ENCODE assay signal across 8 cellular contexts in genomic region chr9:5886114-5886939, GRCh38. TPM values are rescaled to one million over a fixed set of nuclear protein-coding genes. Genes with fewer than 3 reads are reported as not detected.
DNase-seq lines count a peak whose midpoint lies in the region; ATAC-seq, FAIRE-seq and TF ChIP-seq lines count a peak whose summit lies in the region.

No MANE protein-coding gene starts in this region.

- CTCF ChIA-PET in H1 (lab: Charles Lee; ENCODE audit: partially characterized antibody), result interaction anchor here (0.6 to 6.2 kb wide), 53 partner anchors 9 to 529 kb away, joined by 3 to 120 read pairs (median 4); partner anchors contain the start of genes ERMP1 and RANBP6

- POLR2A ChIA-PET in H1 (lab: Charles Lee; ENCODE audit: partially characterized antibody), result interaction anchor here (1.1 to 1.2 kb wide), 3 partner anchors 9 to 133 kb away, joined by 3 read pairs; no protein-coding TSS in a partner anchor

- no peak overlapping the region for H3K27ac ChIP-seq in H1 (ENCODE audit: low read depth, low read length)

- peak; percentile 69 for DNase-seq in COLO829 (ENCODE audit: low spot score)
- peak; percentile 85 for DNase-seq in NCI-H774 (lab: John Stamatoyannopoulos, UW)
- peak; percentile 92 for DNase-seq in activated CD8-positive, alpha-beta memory T cell treated with anti-CD3 and anti-CD28 coated beads for 24 hours
- DNase-seq in H1 (ENCODE audit: low read depth in 1 of 2, low spot score in 2 of 2), result peak; percentile 79 to 94
- DNase-seq in myocyte (ENCODE audit: low read depth), result peak; percentile 68
- peak; percentile 74 for DNase-seq in stimulated activated CD8-positive, alpha-beta memory T cell treated with anti-CD3 and anti-CD28 coated beads, Interleukin-7, amount 100 ng/mL, for 24 hours (ENCODE audit: low read depth)

- no peak overlapping the region for H3K56ac ChIP-seq in H1 (replicated peaks; ENCODE audit: insufficient read length, low read depth, low read length)

- H2BK20ac ChIP-seq in H1 (ENCODE audit: low read length), result no peak overlapping the region

- H3K23ac ChIP-seq in H1 (ENCODE audit: insufficient read length), result no peak overlapping the region

- no peaks in the 10 kb centered on the region for H3K4me1 ChIP-seq in H1 (replicated peaks in 1 of 4; ENCODE audit: control insufficient read depth in 3 of 4, insufficient read depth in 4 of 4, low read length in 3 of 4)

- no peak for TF ChIP-seq EP300 in H1 (IDR thresholded peaks at IDR 0.05; ENCODE audit: borderline replicate concordance in 1 of 2, low read depth in 2 of 2, low read length in 2 of 2)

- peak overlapping the region; percentile 96 for H2AFZ ChIP-seq in H1 (ENCODE audit: low read length)

- H3K79me1 ChIP-seq in H1 (ENCODE audit: low read depth, low read length), result no peaks in the 10 kb centered on the region

- H2BK120ac ChIP-seq in H1 (replicated peaks; ENCODE audit: low read depth, low read length), result no peak overlapping the region

- no peaks in the 10 kb centered on the region for H3K23me2 ChIP-seq in H1 (ENCODE audit: low read depth, low read length)

- H3K4me2 ChIP-seq in H1 (ENCODE audit: insufficient read depth in 1 of 2, low read depth in 2 of 2, low read length in 2 of 2), result no peak overlapping the region

- no peaks in the 10 kb centered on the region for H3K9me3 ChIP-seq in H1 (ENCODE audit: insufficient read depth in 2 of 2, low read depth in 1 of 2, low read length in 1 of 2)

- no peak for TF ChIP-seq POLR2A in H1 (IDR thresholded peaks at IDR 0.05; ENCODE audit: control extremely low read depth in 1 of 2, low read depth in 2 of 2, low read length in 2 of 2)

- no peaks in the 10 kb centered on the region for H4K20me1 ChIP-seq in H1 (replicated peaks in 1 of 2; ENCODE audit: control insufficient read depth in 1 of 2, insufficient read depth in 2 of 2, low read length in 2 of 2)

- no peaks in the 10 kb centered on the region for H3K27me3 ChIP-seq in H1 (replicated peaks in 1 of 4; ENCODE audit: control insufficient read depth in 3 of 4, extremely low read depth in 1 of 4, insufficient read depth in 3 of 4, low read length in 3 of 4)

- ATAC-seq in GM19395 (IDR thresholded peaks at IDR 0.05; ENCODE audit: unreplicated experiment) (peak; percentile 99), HG03460 (IDR thresholded peaks at IDR 0.05; ENCODE audit: unreplicated experiment) (peak; percentile 93)

- H4K5ac ChIP-seq in H1 (ENCODE audit: insufficient read length, low read depth, low read length), result no peak overlapping the region

- H3K79me2 ChIP-seq in H1 (ENCODE audit: control insufficient read depth in 1 of 2, insufficient read depth in 2 of 2, low read length in 2 of 2), result no peaks in the 10 kb centered on the region

- WGBS in H1 (ENCODE audit: extremely low coverage in 1 of 2, insufficient coverage in 1 of 2, insufficient read length in 1 of 2, insufficient replicate concordance in 2 of 2, low coverage in 1 of 2, low lambda C conversion rate in 2 of 2, missing lambda C conversion rate in 1 of 2), 2 experiments, result 64% methylated on average over 8 of the region's 8 CpGs; no CpG with 5 or more reads in 1 of the 2 experiments

- peak overlapping the region; percentile 20; the same call in 1 of the 2 replicates for H2BK12ac ChIP-seq in H1 (ENCODE audit: low read depth, low read length)

- H4K8ac ChIP-seq in H1 (ENCODE audit: extremely low read depth, insufficient read depth, low read length), result 0 out of 2 replicates have a peak overlapping the region, but pooled peaks have one; percentile 46

- no peak for FAIRE-seq in H1 (lab: Jason Lieb, UNC)

- no peak overlapping the region for H2BK15ac ChIP-seq in H1 (ENCODE audit: low read length)

- peak; percentile 96 to 97 for TF ChIP-seq RAD21 in H1 (IDR thresholded peaks at IDR 0.05 in 1 of 2, conservative IDR thresholded peaks at IDR 0.05 in 1 of 2; ENCODE audit: low read depth in 2 of 2, low read length in 2 of 2)

- no peak overlapping the region for H2BK5ac ChIP-seq in H1 (ENCODE audit: low read depth, low read length)

- H2AK5ac ChIP-seq in H1 (ENCODE audit: low read depth, low read length), result no peak overlapping the region

- H3K9ac ChIP-seq in H1 (replicated peaks in 1 of 4; ENCODE audit: extremely low read depth in 1 of 4, low read depth in 3 of 4, low read length in 3 of 4), result no peak overlapping the region

- no peak overlapping the region for H3K4me3 ChIP-seq in H1 (ENCODE audit: extremely low read depth in 1 of 4, insufficient read depth in 2 of 4, low read depth in 3 of 4, low read length in 4 of 4)

- no peak overlapping the region for H3K4ac ChIP-seq in H1 (replicated peaks; ENCODE audit: insufficient read length, low read depth, low read length)

- no peak overlapping the region for H3K14ac ChIP-seq in H1 (ENCODE audit: insufficient read length)

- TF ChIP-seq CTCF in H1 (IDR thresholded peaks at IDR 0.05; ENCODE audit: control extremely low read depth in 1 of 3, insufficient read depth in 1 of 3, low read depth in 1 of 3, low read length in 3 of 3), result peak; percentile 95 to 98 (median 98)

- H3K36me3 ChIP-seq in H1 (ENCODE audit: control insufficient read depth in 2 of 4, insufficient read depth in 4 of 4, low read length in 3 of 4), result no peaks in the 10 kb centered on the region

- no peak overlapping the region for H4K91ac ChIP-seq in H1 (replicated peaks; ENCODE audit: insufficient read length, low read length)

- H3K18ac ChIP-seq in H1 (ENCODE audit: extremely low read depth, low read length), result 0 out of 2 replicates have a peak overlapping the region, but pooled peaks have one; percentile 5

TF ChIP-seq in H1, 55 proteins besides CTCF, POLR2A, EP300 and RAD21:
- TF ChIP-seq CHD2 (IDR thresholded peaks at IDR 0.05; ENCODE audit: low read length) (0 out of 2 replicates have a peak, but pooled peaks have one; percentile 19), E2F6 (IDR thresholded peaks at IDR 0.05) (peak; percentile 91), KDM1A (IDR thresholded peaks at IDR 0.05; ENCODE audit: borderline replicate concordance, low read length) (no peak; the same call in 1 of the 2 replicates), TEAD4 (IDR thresholded peaks at IDR 0.05; ENCODE audit: low read depth, low read length) (no peak), BACH1 (IDR thresholded peaks at IDR 0.05; ENCODE audit: low read length) (peak; percentile 68; the same call in 1 of the 2 replicates), JUND (IDR thresholded peaks at IDR 0.05; ENCODE audit: low read length) (peak; percentile 65), CREB1 (IDR thresholded peaks at IDR 0.05) (0 out of 2 replicates have a peak, but pooled peaks have one; percentile 34), GTF2F1 (IDR thresholded peaks at IDR 0.05; ENCODE audit: borderline replicate concordance, low read depth, low read length) (no peak), SP2 (IDR thresholded peaks at IDR 0.05; ENCODE audit: low read length) (no peak)
- TF ChIP-seq, protein P1, sequence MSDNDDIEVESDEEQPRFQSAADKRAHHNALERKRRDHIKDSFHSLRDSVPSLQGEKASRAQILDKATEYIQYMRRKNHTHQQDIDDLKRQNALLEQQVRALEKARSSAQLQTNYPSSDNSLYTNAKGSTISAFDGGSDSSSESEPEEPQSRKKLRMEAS (IDR thresholded peaks at IDR 0.05), result peak; percentile 94

RNA-seq across cellular contexts. Expression of gene MLANA, which starts 4.4 kb away (rescaled TPM):
- total RNA-seq in H1 (2021; fragmentation: NEBNext Ultra II Directional; extraction: Animal tissue kit (Norgen Biotek cat#: 25700)), result not detected in 2 replicates
- polyA plus RNA-seq in H1 (2011; rRNA removed), result not detected in 2 replicates
- not detected for polyA plus RNA-seq in H1 (2011; cell fraction: cytosol; rRNA removed)
- not detected for polyA plus RNA-seq in H1 (2011; cell fraction: nucleus; rRNA removed)
- not detected in 4 replicates for polyA plus RNA-seq in H1 (2012, experiment 1 of 2)
- not detected for polyA plus RNA-seq in H1 (2012, experiment 2 of 2)
- polyA plus RNA-seq in H1 (2013, experiment 1 of 2), result not detected
- polyA plus RNA-seq in H1 (2013, experiment 2 of 2), result not detected
- polyA minus RNA-seq in H1 (2011; rRNA and poly(A)+ RNA removed), result not detected in 2 replicates
- polyA minus RNA-seq in H1 (2011; cell fraction: cytosol; rRNA and poly(A)+ RNA removed), result not detected
- not detected for polyA minus RNA-seq in H1 (2011; cell fraction: nucleus; rRNA and poly(A)+ RNA removed)
- total RNA-seq in myocyte, result 0.70 TPM in 1 of 2 replicates, not detected in the other
- 0.37 TPM for polyA plus RNA-seq in myocyte (2012)

RNA-seq across cellular contexts. Expression of gene ERMP1, which starts 53.4 kb away (rescaled TPM):
- total RNA-seq in H1 (2021; fragmentation: NEBNext Ultra II Directional; extraction: Animal tissue kit (Norgen Biotek cat#: 25700)), result 16.5 and 16.7 TPM in 2 replicates
- polyA plus RNA-seq in H1 (2011; rRNA removed), result 8.3 and 12.8 TPM in 2 replicates
- polyA plus RNA-seq in H1 (2011; cell fraction: cytosol; rRNA removed), result 12.4 TPM
- polyA plus RNA-seq in H1 (2011; cell fraction: nucleus; rRNA removed), result 9.4 TPM
- 11.0 to 15.0 TPM (median 13.3 TPM) in 4 replicates for polyA plus RNA-seq in H1 (2012, experiment 1 of 2)
- polyA plus RNA-seq in H1 (2012, experiment 2 of 2), result 0.96 TPM
- polyA plus RNA-seq in H1 (2013, experiment 1 of 2), result 19.5 TPM
- 18.8 TPM for polyA plus RNA-seq in H1 (2013, experiment 2 of 2)
- 25.8 and 34.7 TPM in 2 replicates for polyA minus RNA-seq in H1 (2011; rRNA and poly(A)+ RNA removed)
- polyA minus RNA-seq in H1 (2011; cell fraction: cytosol; rRNA and poly(A)+ RNA removed), result 10.8 TPM
- 16.9 TPM for polyA minus RNA-seq in H1 (2011; cell fraction: nucleus; rRNA and poly(A)+ RNA removed)
- total RNA-seq in myocyte, result 8.5 and 8.8 TPM in 2 replicates
- polyA plus RNA-seq in myocyte (2012), result 3.2 TPM
